11 cellular contexts compared by ENCODE assay signal in genomic region chr1:116311756-116312691, GRCh38.
DNase-seq lines count a peak whose midpoint lies in the region; ATAC-seq and TF ChIP-seq lines count a peak whose summit lies in the region.
"Had no signal": no experiment of that assay in that cellular context is flagged by ENCODE, and none has a peak within 500 bp of the region (broad histone marks: within the 10 kb centered on the region; RNA-seq: fewer than 3 reads in every experiment).

No MANE protein-coding gene starts in this region.

- ATAC-seq in right cardiac atrium: peak; percentile 41 to 48
- no peak for ATAC-seq in HG02588 (IDR thresholded peaks at IDR 0.05; ENCODE audit: unreplicated experiment)

- H3K36me3 ChIP-seq in HEK293 (ENCODE audit: control insufficient read depth in 2 of 2, insufficient read depth in 1 of 2, low read length in 2 of 2) (no peaks in the 10 kb centered on the region), HAP-1 (replicated peaks) (no peaks in the 10 kb centered on the region)

- in situ Hi-C loops in HAP-1 (cut with MboI; ENCODE audit: low sequenced_read_pairs): no loop called here

- intact Hi-C loops in right cardiac atrium (cut with DNase I): no loop called here

- WGBS in right cardiac atrium: 90% methylated on average over 15 of the region's 15 CpGs

- H3K4me3 ChIP-seq in HEK293 (ENCODE audit: low read depth, low read length) (no peak overlapping the region), right cardiac atrium (ENCODE audit: low read length) (no peak overlapping the region), HAP-1 (no peak overlapping the region)

- DNase-seq in NCI-H748 (lab: John Stamatoyannopoulos, UW; ENCODE audit: unreplicated experiment): peak; percentile 94
- no peak for DNase-seq in right cardiac atrium
- DNase-seq in putamen (ENCODE audit: low spot score): peak; percentile 34
- DNase-seq in HAP-1 (ENCODE audit: low spot score in 2 of 2): no peak
- DNase-seq in stimulated activated CD4-positive, alpha-beta T cell treated with anti-CD3 and anti-CD28 coated beads, Interleukin-4, amount 100 ng/mL, for 4 hours: no peak
- DNase-seq in OCI-M1 (lab: John Stamatoyannopoulos, UW): no peak
- DNase-seq: activated CD8-positive, alpha-beta memory T cell treated with anti-CD3 and anti-CD28 coated beads for 24 hours; foreskin melanocyte; Kasumi-1 had no signal

- POLR2A ChIA-PET in HEK293 (lab: Yijun Ruan, JAX): no interaction called here

- TF ChIP-seq CTCF in HEK293 (tag by site-specific recombination; IDR thresholded peaks at IDR 0.05): no peak

- H3K27me3 ChIP-seq in right cardiac atrium (ENCODE audit: control insufficient read depth, insufficient read depth) (no peaks in the 10 kb centered on the region), HAP-1 (ENCODE audit: low read depth) (no peaks in the 10 kb centered on the region)

- no peak overlapping the region; the same call in 1 of the 2 replicates for H3K27ac ChIP-seq in HEK293 (ENCODE audit: extremely low read depth, low read depth, low read length)
- H3K27ac ChIP-seq in right cardiac atrium (ENCODE audit: low read length): no peak overlapping the region

- H3K9me3 ChIP-seq in HEK293 (ENCODE audit: control insufficient read depth, insufficient read depth, low read depth, low read length) (no peaks in the 10 kb centered on the region), right cardiac atrium (ENCODE audit: control insufficient read depth, low read length) (no peaks in the 10 kb centered on the region), HAP-1 (no peaks in the 10 kb centered on the region)

- CTCF ChIA-PET in HEK293 (lab: Yijun Ruan, JAX): interaction anchor here (0.6 kb wide), 1 partner anchor 77 kb away, joined by 3 read pairs; no protein-coding TSS in a partner anchor

- no peaks in the 10 kb centered on the region for H3K4me1 ChIP-seq in HEK293 (ENCODE audit: control insufficient read depth, insufficient read depth, low read length)
- H3K4me1 ChIP-seq in right cardiac atrium (ENCODE audit: control insufficient read depth, insufficient read depth, low read length): no peaks in the 10 kb centered on the region
- peaks cover 15% of the 10 kb centered on the region for H3K4me1 ChIP-seq in HAP-1

TF ChIP-seq in HEK293, 187 proteins besides CTCF, POLR2A, EP300 and RAD21 (continues in another document):
- TF ChIP-seq TSHZ1 (tag by site-specific recombination; IDR thresholded peaks at IDR 0.05; ENCODE audit: borderline replicate concordance) (no peak), ZNF335 (tag by site-specific recombination; conservative IDR thresholded peaks at IDR 0.05) (no peak), RBAK (tag by site-specific recombination; IDR thresholded peaks at IDR 0.05) (no peak), ZNF341 (tag by site-specific recombination; IDR thresholded peaks at IDR 0.05; ENCODE audit: low read depth) (peak; percentile 79), ZNF585B (tag by site-specific recombination; IDR thresholded peaks at IDR 0.05) (peak; percentile 60), SCRT1 (tag by site-specific recombination; IDR thresholded peaks at IDR 0.05; ENCODE audit: borderline replicate concordance) (peak; percentile 58; the same call in 1 of the 2 replicates), ZBTB49 (tag by site-specific recombination; IDR thresholded peaks at IDR 0.05; ENCODE audit: low read depth) (no peak), ZNF776 (tag by site-specific recombination; IDR thresholded peaks at IDR 0.05; ENCODE audit: borderline replicate concordance) (no peak), ZNF548 (tag by site-specific recombination; IDR thresholded peaks at IDR 0.05) (no peak), ZNF571 (tag by site-specific recombination; IDR thresholded peaks at IDR 0.05) (no peak), ZFP69B (tag by site-specific recombination; IDR thresholded peaks at IDR 0.05) (no peak), BCL6B (tag by site-specific recombination; IDR thresholded peaks at IDR 0.05) (no peak), KLF16 (tag by site-specific recombination; IDR thresholded peaks at IDR 0.05) (no peak), ZNF175 (tag by site-specific recombination; IDR thresholded peaks at IDR 0.05) (no peak), SCRT2 (tag by site-specific recombination; IDR thresholded peaks at IDR 0.05) (0 out of 2 replicates have a peak, but pooled peaks have one; percentile 30), HOXC10 (CRISPR knock-in tag; IDR thresholded peaks at IDR 0.05) (no peak), SALL2 (tag by site-specific recombination; IDR thresholded peaks at IDR 0.05; ENCODE audit: borderline replicate concordance) (no peak), ZBTB26 (tag by site-specific recombination; optimal IDR thresholded peaks at IDR 0.05) (no peak), PRDM6 (tag by site-specific recombination; IDR thresholded peaks at IDR 0.05) (no peak), KLF8 (tag by site-specific recombination; IDR thresholded peaks at IDR 0.05) (no peak)

Comparison
In these comparisons a context has a peak if more than half of its experiments do, and no peak if none do; other contexts are left out.
1. DNase-seq: peak in NCI-H748 (single experiment) and putamen (single experiment); none in right cardiac atrium (0 of 3), HAP-1 (0 of 2), stimulated activated CD4-positive, alpha-beta T cell treated with anti-CD3 and anti-CD28 coated beads, Interleukin-4, amount 100 ng/mL, for 4 hours (0 of 2) and OCI-M1 (single experiment).